1 cellular context compared by ENCODE assay signal in genomic region chr2:56410140-56410539, GRCh38.
TF ChIP-seq lines count a peak whose summit lies in the region.

No MANE protein-coding gene starts in this region.

TF ChIP-seq in IMR-90, 13 proteins besides CTCF, POLR2A, EP300 and RAD21:
- TF ChIP-seq USF2 (IDR thresholded peaks at IDR 0.05; ENCODE audit: low read depth, low read length) (no peak), BHLHE40 (IDR thresholded peaks at IDR 0.05; ENCODE audit: low read depth, low read length) (no peak), SMC3 (IDR thresholded peaks at IDR 0.05; ENCODE audit: low read depth, low read length) (no peak), RCOR1 (IDR thresholded peaks at IDR 0.05; ENCODE audit: insufficient replicate concordance, low read length) (no peak), MAFK (IDR thresholded peaks at IDR 0.05; ENCODE audit: low read depth, low read length) (no peak), NFE2L2 (IDR thresholded peaks at IDR 0.05; ENCODE audit: low read depth, low read length) (no peak), FOS (IDR thresholded peaks at IDR 0.05; ENCODE audit: low read depth, low read length) (no peak), RFX5 (IDR thresholded peaks at IDR 0.05; ENCODE audit: low read depth, low read length) (no peak), CHD1 (IDR thresholded peaks at IDR 0.05; ENCODE audit: low read depth, low read length) (no peak), ELK1 (IDR thresholded peaks at IDR 0.05; ENCODE audit: borderline replicate concordance, low read depth, low read length) (no peak), MXI1 (IDR thresholded peaks at IDR 0.05; ENCODE audit: borderline replicate concordance, low read depth, low read length) (no peak), CEBPB (IDR thresholded peaks at IDR 0.05; ENCODE audit: low read depth, low read length) (no peak), MAZ (IDR thresholded peaks at IDR 0.05; ENCODE audit: borderline replicate concordance, low read depth, low read length) (no peak)
